26 cellular contexts compared by ENCODE assay signal in genomic region chr2:197034969-197035368, GRCh38.
DNase-seq lines count a peak whose midpoint lies in the region; ATAC-seq and TF ChIP-seq lines count a peak whose summit lies in the region.
"Had no signal": no experiment of that assay in that cellular context is flagged by ENCODE, and none has a peak within 500 bp of the region (broad histone marks: within the 10 kb centered on the region; RNA-seq: fewer than 3 reads in every experiment).

No MANE protein-coding gene starts in this region.

- no peak overlapping the region for H3K4me3 Mint-ChIP-seq in activated CD4-positive, alpha-beta memory T cell treated with anti-CD3 and anti-CD28 coated beads for 36 hours
- H3K4me3 Mint-ChIP-seq in activated CD4-positive, alpha-beta memory T cell treated with anti-CD3 and anti-CD28 coated beads, Interleukin-2, amount 10 ng/mL, durations not matched to agents 7 days and 5 days: no peak overlapping the region
- no peak overlapping the region for H3K4me3 Mint-ChIP-seq in stimulated activated naive CD8-positive, alpha-beta T cell treated with anti-CD3 and anti-CD28 coated beads, Interleukin-15, Interleukin-2, amounts not matched to agents 100 ng/mL and 50 ng/mL, for 24 hours
- no peak overlapping the region for H3K4me3 Mint-ChIP-seq in stimulated activated naive CD8-positive, alpha-beta T cell treated with anti-CD3 and anti-CD28 coated beads, Interleukin-15, amount 100 ng/mL, for 72 hours
- H3K4me3 Mint-ChIP-seq in endothelial cell (ENCODE audit: unreplicated experiment): no peak overlapping the region
- H3K4me3 Mint-ChIP-seq: activated CD8-positive, alpha-beta memory T cell treated with anti-CD3 and anti-CD28 coated beads, Interleukin-2, amount 10 ng/mL, durations not matched to agents 7 days and 5 days; T-helper 1 cell treated with Interleukin-12 subunit alpha and Interleukin-12 subunit beta and Interleukin-4 antibody, amounts not matched to agents 30 μg/mL and 1 μg/mL, for 36 hours had no signal

- H3F3A ChIP-seq in PC-3 (ENCODE audit: low read length, unreplicated experiment): no peaks in the 10 kb centered on the region

- no peak overlapping the region for H3K4me2 ChIP-seq in PC-3 (ENCODE audit: low read length)

- H3K79me2 ChIP-seq in PC-3 (ENCODE audit: low read length): no peaks in the 10 kb centered on the region

- H3K4me1 ChIP-seq in PC-3 (ENCODE audit: insufficient read depth, low read length): no peaks in the 10 kb centered on the region
- H3K4me1 ChIP-seq: lower lobe of right lung, right lobe of liver, testis had no signal

- BruUV-seq in PC-3 (replicated peaks; lab: Mats Ljungman, UMichigan): no TSS peak

- peaks cover 43% of the 10 kb centered on the region for H3K36me3 Mint-ChIP-seq in activated CD4-positive, alpha-beta memory T cell treated with anti-CD3 and anti-CD28 coated beads for 36 hours
- peaks cover 82% of the 10 kb centered on the region for H3K36me3 Mint-ChIP-seq in activated CD4-positive, alpha-beta memory T cell treated with anti-CD3 and anti-CD28 coated beads, Interleukin-2, amount 10 ng/mL, durations not matched to agents 7 days and 5 days (ENCODE audit: low read depth)
- H3K36me3 Mint-ChIP-seq in stimulated activated naive CD8-positive, alpha-beta T cell treated with anti-CD3 and anti-CD28 coated beads, Interleukin-15, Interleukin-2, amounts not matched to agents 100 ng/mL and 50 ng/mL, for 24 hours (ENCODE audit: low read depth): peaks cover 76% of the 10 kb centered on the region
- no peaks in the 10 kb centered on the region for H3K36me3 Mint-ChIP-seq in endothelial cell (ENCODE audit: low read depth, unreplicated experiment)

- DNase-seq in activated CD4-positive, alpha-beta memory T cell treated with anti-CD3 and anti-CD28 coated beads for 36 hours: no peak
- DNase-seq in activated CD4-positive, alpha-beta memory T cell treated with anti-CD3 and anti-CD28 coated beads, Interleukin-2, amount 10 ng/mL, durations not matched to agents 7 days and 5 days: no peak
- no peak for DNase-seq in stimulated activated naive CD8-positive, alpha-beta T cell treated with anti-CD3 and anti-CD28 coated beads, Interleukin-15, amount 100 ng/mL, for 72 hours
- DNase-seq in fibroblast of the aortic adventitia (ENCODE audit: low read depth) (peak; percentile 18), endothelial cell (ENCODE audit: low spot score) (no peak), PC-3 (no peak), KG1 (lab: John Stamatoyannopoulos, UW) (no peak)
- DNase-seq: activated CD4-positive, alpha-beta T cell treated with anti-CD3 and anti-CD28 coated beads for 1 hour; activated CD8-positive, alpha-beta memory T cell treated with anti-CD3 and anti-CD28 coated beads, Interleukin-2, amount 10 ng/mL, durations not matched to agents 7 days and 5 days; AML-193; brain microvascular endothelial cell; COR-L47; DMS53; effector CD8-positive, alpha-beta T cell; erythroblast; lower lobe of right lung; mucosa of descending colon; NCI-H146; posterior cingulate gyrus; right lobe of liver; stimulated activated CD4-positive, alpha-beta T cell treated with anti-CD3 and anti-CD28 coated beads, Interleukin-12 subunit alpha, Interleukin-12 subunit beta, amount 100 ng/mL, for 4 hours; stimulated activated CD4-positive, alpha-beta T cell treated with anti-CD3 and anti-CD28 coated beads, Interleukin-4, amount 100 ng/mL, for 1 hour; testis had no signal

- no peak for TF ChIP-seq CTCF in fibroblast of the aortic adventitia (IDR thresholded peaks at IDR 0.05; ENCODE audit: insufficient read depth, low read length)
- TF ChIP-seq CTCF in endothelial cell (IDR thresholded peaks at IDR 0.05; ENCODE audit: unreplicated experiment): no peak
- TF ChIP-seq CTCF in PC-3 (conservative IDR thresholded peaks at IDR 0.05; ENCODE audit: low read depth, low read length): no peak

- intact Hi-C loops in activated CD4-positive, alpha-beta memory T cell treated with anti-CD3 and anti-CD28 coated beads for 36 hours (cut with micrococcal nuclease): no loop called here
- intact Hi-C loops in PC-3 (cut with micrococcal nuclease): no loop called here

- CTCF ChIA-PET in activated CD4-positive, alpha-beta memory T cell treated with anti-CD3 and anti-CD28 coated beads for 36 hours (lab: Charles Lee): no interaction called here
- CTCF ChIA-PET in activated CD4-positive, alpha-beta memory T cell treated with anti-CD3 and anti-CD28 coated beads, Interleukin-2, amount 10 ng/mL, durations not matched to agents 7 days and 5 days (lab: Charles Lee): interaction anchor here (0.8 kb wide), 1 partner anchor 10 kb away, joined by 3 read pairs; no protein-coding TSS in a partner anchor
- CTCF ChIA-PET in PC-3 (lab: Charles Lee): no interaction called here

- H3K36me3 ChIP-seq in PC-3 (ENCODE audit: low read depth, low read length): no peaks in the 10 kb centered on the region
- H3K36me3 ChIP-seq: brain microvascular endothelial cell had no signal

- no peaks in the 10 kb centered on the region for H4K20me1 ChIP-seq in PC-3 (ENCODE audit: low read length)

- H3K27ac Mint-ChIP-seq in activated CD4-positive, alpha-beta memory T cell treated with anti-CD3 and anti-CD28 coated beads for 36 hours: peak overlapping the region; percentile 70
- no peak overlapping the region for H3K27ac Mint-ChIP-seq in activated CD4-positive, alpha-beta memory T cell treated with anti-CD3 and anti-CD28 coated beads, Interleukin-2, amount 10 ng/mL, durations not matched to agents 7 days and 5 days
- H3K27ac Mint-ChIP-seq in stimulated activated naive CD8-positive, alpha-beta T cell treated with anti-CD3 and anti-CD28 coated beads, Interleukin-15, Interleukin-2, amounts not matched to agents 100 ng/mL and 50 ng/mL, for 24 hours: peak overlapping the region; percentile 29
- H3K27ac Mint-ChIP-seq in stimulated activated naive CD8-positive, alpha-beta T cell treated with anti-CD3 and anti-CD28 coated beads, Interleukin-15, amount 100 ng/mL, for 72 hours: peak overlapping the region in 1 of 2 donors; percentile 79
- H3K27ac Mint-ChIP-seq in endothelial cell (ENCODE audit: unreplicated experiment): no peak overlapping the region
- H3K27ac Mint-ChIP-seq: activated CD8-positive, alpha-beta memory T cell treated with anti-CD3 and anti-CD28 coated beads, Interleukin-2, amount 10 ng/mL, durations not matched to agents 7 days and 5 days; T-helper 1 cell treated with Interleukin-12 subunit alpha and Interleukin-12 subunit beta and Interleukin-4 antibody, amounts not matched to agents 30 μg/mL and 1 μg/mL, for 36 hours had no signal

- no peaks in the 10 kb centered on the region for H3K9me3 ChIP-seq in PC-3 (ENCODE audit: low read length)
- H3K9me3 ChIP-seq: lower lobe of right lung, mucosa of descending colon, right lobe of liver, testis had no signal

- H2AFZ ChIP-seq in PC-3 (ENCODE audit: low read length): no peak overlapping the region

- H3K27ac ChIP-seq in PC-3 (ENCODE audit: low read length): no peak overlapping the region
- H3K27ac ChIP-seq: brain microvascular endothelial cell, lower lobe of right lung, right lobe of liver, RWPE1, testis had no signal

- H3K4me3 ChIP-seq in fibroblast of the aortic adventitia (ENCODE audit: low read depth, low read length) (no peak overlapping the region), PC-3 (ENCODE audit: low read length) (no peak overlapping the region)
- H3K4me3 ChIP-seq: lower lobe of right lung, mucosa of descending colon, right lobe of liver, testis had no signal

- no peak overlapping the region for H3K9ac ChIP-seq in PC-3 (ENCODE audit: low read length)

- no peak for ATAC-seq in stimulated activated naive CD8-positive, alpha-beta T cell treated with anti-CD3 and anti-CD28 coated beads, Interleukin-15, amount 100 ng/mL, for 72 hours
- ATAC-seq in PC-3: no peak
- ATAC-seq: activated CD8-positive, alpha-beta memory T cell treated with anti-CD3 and anti-CD28 coated beads, Interleukin-2, amount 10 ng/mL, durations not matched to agents 7 days and 5 days; lower lobe of right lung; mucosa of descending colon; right lobe of liver had no signal

- POLR2A ChIA-PET in activated CD4-positive, alpha-beta memory T cell treated with anti-CD3 and anti-CD28 coated beads for 36 hours (lab: Charles Lee): no interaction called here
- POLR2A ChIA-PET in activated CD4-positive, alpha-beta memory T cell treated with anti-CD3 and anti-CD28 coated beads, Interleukin-2, amount 10 ng/mL, durations not matched to agents 7 days and 5 days (lab: Charles Lee): no interaction called here
- POLR2A ChIA-PET in PC-3 (lab: Charles Lee; ENCODE audit: unreplicated experiment): no interaction called here

- H3K9me2 ChIP-seq in PC-3 (replicated peaks; ENCODE audit: low read length): no peaks in the 10 kb centered on the region

- H3K4me1 Mint-ChIP-seq in activated CD4-positive, alpha-beta memory T cell treated with anti-CD3 and anti-CD28 coated beads for 36 hours (ENCODE audit: low read depth): peaks cover 56% of the 10 kb centered on the region
- peaks cover 19% of the 10 kb centered on the region for H3K4me1 Mint-ChIP-seq in activated CD4-positive, alpha-beta memory T cell treated with anti-CD3 and anti-CD28 coated beads, Interleukin-2, amount 10 ng/mL, durations not matched to agents 7 days and 5 days
- peaks cover 47% of the 10 kb centered on the region for H3K4me1 Mint-ChIP-seq in stimulated activated naive CD8-positive, alpha-beta T cell treated with anti-CD3 and anti-CD28 coated beads, Interleukin-15, Interleukin-2, amounts not matched to agents 100 ng/mL and 50 ng/mL, for 24 hours (ENCODE audit: low read depth)
- peaks cover 30% of the 10 kb centered on the region for H3K4me1 Mint-ChIP-seq in stimulated activated naive CD8-positive, alpha-beta T cell treated with anti-CD3 and anti-CD28 coated beads, Interleukin-15, amount 100 ng/mL, for 72 hours
- peaks cover 14% of the 10 kb centered on the region for H3K4me1 Mint-ChIP-seq in endothelial cell (ENCODE audit: unreplicated experiment)

- H3K27me3 ChIP-seq in PC-3 (ENCODE audit: low read length): no peaks in the 10 kb centered on the region
- H3K27me3 ChIP-seq: brain microvascular endothelial cell, right lobe of liver, testis had no signal

- no peaks in the 10 kb centered on the region for H3K9me3 Mint-ChIP-seq in activated CD4-positive, alpha-beta memory T cell treated with anti-CD3 and anti-CD28 coated beads for 36 hours
- H3K9me3 Mint-ChIP-seq in activated CD4-positive, alpha-beta memory T cell treated with anti-CD3 and anti-CD28 coated beads, Interleukin-2, amount 10 ng/mL, durations not matched to agents 7 days and 5 days: peaks cover 13% of the 10 kb centered on the region
- peaks cover 5% of the 10 kb centered on the region for H3K9me3 Mint-ChIP-seq in stimulated activated naive CD8-positive, alpha-beta T cell treated with anti-CD3 and anti-CD28 coated beads, Interleukin-15, Interleukin-2, amounts not matched to agents 100 ng/mL and 50 ng/mL, for 24 hours
- H3K9me3 Mint-ChIP-seq in stimulated activated naive CD8-positive, alpha-beta T cell treated with anti-CD3 and anti-CD28 coated beads, Interleukin-15, amount 100 ng/mL, for 72 hours: peaks cover 7 to 9% of the 10 kb centered on the region in 2 donors
- no peaks in the 10 kb centered on the region for H3K9me3 Mint-ChIP-seq in endothelial cell (ENCODE audit: unreplicated experiment)

- no peaks in the 10 kb centered on the region for H3K27me3 Mint-ChIP-seq in activated CD4-positive, alpha-beta memory T cell treated with anti-CD3 and anti-CD28 coated beads for 36 hours
- H3K27me3 Mint-ChIP-seq in activated CD4-positive, alpha-beta memory T cell treated with anti-CD3 and anti-CD28 coated beads, Interleukin-2, amount 10 ng/mL, durations not matched to agents 7 days and 5 days: no peaks in the 10 kb centered on the region
- H3K27me3 Mint-ChIP-seq in stimulated activated naive CD8-positive, alpha-beta T cell treated with anti-CD3 and anti-CD28 coated beads, Interleukin-15, Interleukin-2, amounts not matched to agents 100 ng/mL and 50 ng/mL, for 24 hours: no peaks in the 10 kb centered on the region
- H3K27me3 Mint-ChIP-seq in stimulated activated naive CD8-positive, alpha-beta T cell treated with anti-CD3 and anti-CD28 coated beads, Interleukin-15, amount 100 ng/mL, for 72 hours: no peaks in the 10 kb centered on the region
- H3K27me3 Mint-ChIP-seq in endothelial cell (ENCODE audit: unreplicated experiment): no peaks in the 10 kb centered on the region
- H3K27me3 Mint-ChIP-seq: activated CD8-positive, alpha-beta memory T cell treated with anti-CD3 and anti-CD28 coated beads, Interleukin-2, amount 10 ng/mL, durations not matched to agents 7 days and 5 days had no signal

Comparison
In these comparisons a context has a peak if more than half of its experiments do, and no peak if none do; other contexts are left out.
1. H3K27ac Mint-ChIP-seq: peak in activated CD4-positive, alpha-beta memory T cell treated with anti-CD3 and anti-CD28 coated beads for 36 hours (single experiment) and stimulated activated naive CD8-positive, alpha-beta T cell treated with anti-CD3 and anti-CD28 coated beads, Interleukin-15, Interleukin-2, amounts not matched to agents 100 ng/mL and 50 ng/mL, for 24 hours (single experiment); none in activated CD4-positive, alpha-beta memory T cell treated with anti-CD3 and anti-CD28 coated beads, Interleukin-2, amount 10 ng/mL, durations not matched to agents 7 days and 5 days (single experiment) and endothelial cell (single experiment).